In the genomic region with DNA sequence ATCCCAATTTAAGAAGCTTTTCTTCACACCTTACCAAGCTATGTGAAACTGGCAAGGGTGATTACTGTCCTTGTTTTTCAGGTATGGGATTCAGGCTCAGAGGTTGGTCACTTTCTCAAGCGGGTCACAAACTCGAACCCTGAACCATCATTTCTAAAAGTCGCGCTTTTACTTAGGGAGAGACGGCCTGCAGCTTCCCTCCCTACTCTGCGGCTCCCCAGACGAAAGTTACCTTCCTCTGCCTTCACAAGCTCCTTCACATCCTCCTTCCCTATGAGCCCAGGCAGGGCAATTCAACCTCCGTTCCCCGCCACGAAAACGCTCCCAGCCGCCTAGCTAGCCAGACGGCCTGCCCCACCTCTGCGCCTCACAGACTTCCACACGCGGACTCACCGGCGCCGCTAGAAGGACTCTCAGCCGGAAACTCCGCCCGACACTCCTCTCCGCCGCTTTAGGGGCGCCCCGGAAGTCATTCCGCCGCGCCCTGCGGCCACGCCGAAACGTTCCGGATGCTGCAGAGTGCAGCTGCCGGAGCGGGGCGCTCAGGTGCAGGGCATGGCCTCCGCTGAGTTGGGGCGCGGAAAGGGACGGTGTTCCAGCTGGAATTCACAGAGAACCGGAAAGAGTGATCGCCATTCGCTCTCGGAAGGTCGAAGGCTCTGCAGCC, we compare ENCODE assay signal across 8 cellular contexts. TPM values are rescaled to one million over a fixed set of nuclear protein-coding genes. Genes with fewer than 3 reads are reported as not detected.
A peak's percentile ranks its signal among the peaks of the same experiment; 100 is the strongest.
DNase-seq lines count a peak whose midpoint lies in the region; ATAC-seq, FAIRE-seq and TF ChIP-seq lines count a peak whose summit lies in the region.
"Not testable (repeated sequence)": the region's sequence is repeated elsewhere in the genome, so short reads cannot be mapped to it uniquely, and the experiment has no call there.

Gene GTF2H2, minus strand, starts transcription at position 415 of the 667 bp plus-strand sequence. CDS start 4,913 bp downstream, outside the sequence.

- H3K9me3 ChIP-seq in H9 (ENCODE audit: control insufficient read depth, low read depth, low read length); SK-N-SH; mammary epithelial cell (replicated peaks; ENCODE audit: insufficient read depth, low read length); keratinocyte (ENCODE audit: control insufficient read depth, low read depth, low read length): not testable (repeated sequence)

- not testable (repeated sequence) for H3K4ac ChIP-seq in H9 (ENCODE audit: low read depth, low read length)

- H3K23me2 ChIP-seq in H9 (ENCODE audit: insufficient read length, low read depth, low read length, poor library complexity, severe bottlenecking): not testable (repeated sequence)

- not testable (repeated sequence) for H2AK5ac ChIP-seq in H9 (ENCODE audit: insufficient read length, low read length)

- H4K91ac ChIP-seq in H9 (ENCODE audit: insufficient read length, low read depth, low read length): not testable (repeated sequence)

- not testable (repeated sequence) for TF ChIP-seq CTCF in H9 (conservative IDR thresholded peaks at IDR 0.05); SK-N-SH (IDR thresholded peaks at IDR 0.05); mammary epithelial cell (conservative IDR thresholded peaks at IDR 0.05 in 1 of 2, IDR thresholded peaks at IDR 0.05 in 1 of 2; ENCODE audit: extremely low read depth in 1 of 2, insufficient read depth in 1 of 2, low read depth in 1 of 2, low read length in 2 of 2); keratinocyte (optimal IDR thresholded peaks at IDR 0.05 in 1 of 3, IDR thresholded peaks at IDR 0.05 in 1 of 3, conservative IDR thresholded peaks at IDR 0.05 in 1 of 3; ENCODE audit: extremely low read depth in 1 of 3, insufficient read depth in 2 of 3, low read length in 3 of 3)

- not testable (repeated sequence) for H3K36me3 ChIP-seq in SK-N-SH (replicated peaks in 1 of 2; ENCODE audit: control insufficient read depth in 1 of 2, insufficient read depth in 2 of 2, low read length in 1 of 2); mammary epithelial cell (ENCODE audit: insufficient read depth, low read length); keratinocyte (ENCODE audit: control insufficient read depth in 2 of 2, extremely low read depth in 1 of 2, insufficient read depth in 2 of 2, low read length in 2 of 2)

- ATAC-seq in GM19035 (IDR thresholded peaks at IDR 0.05; ENCODE audit: unreplicated experiment) (peak; percentile 94), HG03175 (IDR thresholded peaks at IDR 0.05; ENCODE audit: unreplicated experiment) (peak; percentile 99)

- H3K18ac ChIP-seq in H9 (ENCODE audit: insufficient read length, low read depth, low read length): not testable (repeated sequence)

- POLR2A ChIA-PET in SK-N-SH (lab: Yijun Ruan, JAX): not testable (repeated sequence)

- not testable (repeated sequence) for H3K9me2 ChIP-seq in SK-N-SH

- H3K23ac ChIP-seq in H9 (ENCODE audit: insufficient read length, low read depth, low read length): not testable (repeated sequence)

- H3K36me3 Mint-ChIP-seq in H9 (ENCODE audit: insufficient read depth in 1 of 3, low read depth in 3 of 3): not testable (repeated sequence)

- intact Hi-C loops in mammary epithelial cell (cut with micrococcal nuclease): not testable (repeated sequence)

- H3K14ac ChIP-seq in H9 (ENCODE audit: insufficient read depth, low read length): not testable (repeated sequence)

- not testable (repeated sequence) for TF ChIP-seq EP300 in SK-N-SH (IDR thresholded peaks at IDR 0.05; ENCODE audit: borderline replicate concordance in 1 of 2, low read depth in 1 of 2, low read length in 1 of 2)

- WGBS in H9 (ENCODE audit: extremely low coverage, insufficient read length, low lambda C conversion rate): no CpG with 5 or more reads among the region's 46 CpGs
- no CpG with 5 or more reads among the region's 46 CpGs for WGBS in SK-N-SH (ENCODE audit: low lambda C conversion rate)
- no CpG with 5 or more reads among the region's 46 CpGs for WGBS in mammary epithelial cell (ENCODE audit: low coverage, missing lambda C conversion rate)

- H2BK20ac ChIP-seq in H9 (ENCODE audit: low read depth, low read length, poor library complexity, severe bottlenecking): not testable (repeated sequence)

- not testable (repeated sequence) for H3K27ac Mint-ChIP-seq in H9

- H4K20me1 ChIP-seq in H9 (ENCODE audit: control insufficient read depth, insufficient read depth, insufficient read length); SK-N-SH (ENCODE audit: insufficient read depth); mammary epithelial cell (ENCODE audit: insufficient read depth, low read length); keratinocyte (ENCODE audit: control insufficient read depth, extremely low read depth, insufficient read depth, low read length): not testable (repeated sequence)

- H4K8ac ChIP-seq in H9 (replicated peaks; ENCODE audit: insufficient read length, low read depth, low read length): not testable (repeated sequence)

- not testable (repeated sequence) for H3K4me3 ChIP-seq in SK-N-SH (ENCODE audit: low read depth in 2 of 2, low read length in 1 of 2); mammary epithelial cell (replicated peaks in 1 of 3; ENCODE audit: insufficient read depth in 1 of 3, low read depth in 2 of 3, low read length in 3 of 3); keratinocyte (ENCODE audit: control insufficient read depth in 2 of 3, extremely low read depth in 1 of 3, insufficient read depth in 2 of 3, low read depth in 1 of 3, low read length in 3 of 3)

- H3K27me3 Mint-ChIP-seq in H9 (ENCODE audit: low read depth): not testable (repeated sequence)

- not testable (repeated sequence) for H4K5ac ChIP-seq in H9 (ENCODE audit: insufficient read length, low read depth, low read length)

- H3K9ac ChIP-seq in H9 (ENCODE audit: extremely low read depth, insufficient read length, low read length); SK-N-SH; mammary epithelial cell (ENCODE audit: insufficient read depth, low read length); keratinocyte (ENCODE audit: control insufficient read depth, extremely low read depth, insufficient read depth, low read length): not testable (repeated sequence)

- not testable (repeated sequence) for H3K56ac ChIP-seq in H9 (ENCODE audit: insufficient read length, low read depth, low read length)

- not testable (repeated sequence) for H3F3A ChIP-seq in SK-N-SH (replicated peaks; ENCODE audit: insufficient read depth)

- not testable (repeated sequence) for H3K4me1 Mint-ChIP-seq in H9

- not testable (repeated sequence) for H3K4me1 ChIP-seq in H9 (ENCODE audit: insufficient read depth, low read length); SK-N-SH (ENCODE audit: control insufficient read depth in 1 of 2, insufficient read depth in 2 of 2, low read depth in 1 of 2, low read length in 1 of 2); mammary epithelial cell (ENCODE audit: insufficient read depth, low read length); keratinocyte (ENCODE audit: control insufficient read depth, extremely low read depth, insufficient read depth, low read length)

- H3K9me1 ChIP-seq in keratinocyte (ENCODE audit: control insufficient read depth, extremely low read depth, insufficient read depth, low read length): not testable (repeated sequence)

- H3K27ac ChIP-seq in H9 (ENCODE audit: insufficient read length, low read depth, low read length); SK-N-SH (ENCODE audit: low read depth in 2 of 2, low read length in 1 of 2); mammary epithelial cell (ENCODE audit: insufficient read depth, low read depth, low read length); keratinocyte (ENCODE audit: control insufficient read depth, insufficient read depth, low read length): not testable (repeated sequence)

- in situ Hi-C loops in mammary epithelial cell (cut with MboI; ENCODE audit: low sequenced_read_pairs in 2 of 2): not testable (repeated sequence)

- H2AFZ ChIP-seq in H9 (ENCODE audit: low read length); SK-N-SH (ENCODE audit: low read depth); mammary epithelial cell (ENCODE audit: low read depth, low read length); keratinocyte (ENCODE audit: control insufficient read depth, low read length): not testable (repeated sequence)

- H3K27me3 ChIP-seq in H9 (ENCODE audit: insufficient read depth, low read length); SK-N-SH (ENCODE audit: insufficient read depth); mammary epithelial cell (ENCODE audit: insufficient read depth, low read length); keratinocyte (ENCODE audit: control insufficient read depth, extremely low read depth, insufficient read depth, low read length): not testable (repeated sequence)

- CTCF ChIA-PET in SK-N-SH (lab: Yijun Ruan, JAX); mammary epithelial cell (lab: Charles Lee; ENCODE audit: low non-redundant PET): not testable (repeated sequence)

- dilution Hi-C loops in mammary epithelial cell (cut with HindIII; ENCODE audit: low sequenced_read_pairs); keratinocyte (cut with MboI; ENCODE audit: extremely low pct_ligation_motif_present, low sequenced_read_pairs): not testable (repeated sequence)

- not testable (repeated sequence) for H3K79me1 ChIP-seq in H9 (ENCODE audit: insufficient read depth, low read depth, low read length, poor library complexity, severe bottlenecking)

- not testable (repeated sequence) for H3K9me3 Mint-ChIP-seq in H9

- H2BK12ac ChIP-seq in H9 (ENCODE audit: insufficient read length, low read depth, low read length): not testable (repeated sequence)

- not testable (repeated sequence) for BruUV-seq in mammary epithelial cell (replicated peaks; lab: Mats Ljungman, UMichigan)

- not testable (repeated sequence) for FAIRE-seq in keratinocyte (lab: Jason Lieb, UNC)

- not testable (repeated sequence) for H3K4me3 Mint-ChIP-seq in H9

- not testable (repeated sequence) for H3K4me2 ChIP-seq in H9 (ENCODE audit: insufficient read depth, insufficient read length, low read length); SK-N-SH; mammary epithelial cell (ENCODE audit: insufficient read depth, low read depth, low read length); keratinocyte (ENCODE audit: control insufficient read depth, extremely low read depth, insufficient read depth, low read depth, low read length)

- DNase-seq in A172 (ENCODE audit: low spot score); H9; SK-N-SH; mammary epithelial cell; keratinocyte (ENCODE audit: low read depth, low spot score); renal cortical epithelial cell (ENCODE audit: low read depth): not testable (repeated sequence)

- not testable (repeated sequence) for TF ChIP-seq RAD21 in SK-N-SH (IDR thresholded peaks at IDR 0.05; ENCODE audit: low read length)

- not testable (repeated sequence) for H3K79me2 ChIP-seq in H9 (ENCODE audit: insufficient read depth, low read length); SK-N-SH (ENCODE audit: insufficient read depth); mammary epithelial cell (ENCODE audit: insufficient read depth, low read length); keratinocyte (ENCODE audit: control insufficient read depth, insufficient read depth, low read length)

- H2BK120ac ChIP-seq in H9 (ENCODE audit: low read depth, low read length, poor library complexity, severe bottlenecking): not testable (repeated sequence)

- H2BK5ac ChIP-seq in H9 (ENCODE audit: insufficient read length, low read length): not testable (repeated sequence)

- H2BK15ac ChIP-seq in H9 (ENCODE audit: low read depth, low read length): not testable (repeated sequence)

- H3T11ph ChIP-seq in H9 (ENCODE audit: low read length): not testable (repeated sequence)

RNA-seq across cellular contexts. Expression of gene GTF2H2, which starts in this region (rescaled TPM):
- 60.1 and 79.0 TPM in 2 replicates for total RNA-seq in A172 (2014; rRNA removed; shearing (Covaris generic))
- total RNA-seq in H9 (2021) (45.1 and 51.8 TPM in 2 replicates), mammary epithelial cell (10 to 100 TPM; 12.0 to 44.3 TPM), renal cortical epithelial cell (41.8 and 42.2 TPM in 2 replicates)
- polyA plus RNA-seq in SK-N-SH (2012; rRNA removed) (11.0 and 11.5 TPM in 2 replicates), mammary epithelial cell (8.4 TPM), keratinocyte (14.0 to 28.7 TPM (median 15.6 TPM) in 3 replicates)
- polyA plus RNA-seq in SK-N-SH (2012; cell fraction: cytosol; rRNA removed): 15.3 and 24.5 TPM in 2 replicates
- polyA plus RNA-seq in SK-N-SH (2012; cell fraction: nucleus; rRNA removed): 7.1 and 12.7 TPM in 2 replicates
- polyA minus RNA-seq in mammary epithelial cell (20.9 TPM), keratinocyte (10.4 to 18.1 TPM (median 14.0 TPM) in 3 replicates)
- polyA plus RNA-seq in keratinocyte (2011; ENCODE audit: low read depth): 7.1 TPM
- polyA plus RNA-seq in keratinocyte (2011; cell fraction: cytosol; rRNA removed): 8.1 and 16.2 TPM in 2 replicates
- polyA plus RNA-seq in keratinocyte (2011; cell fraction: nucleus; rRNA removed): 17.5 and 22.7 TPM in 2 replicates
- polyA plus RNA-seq in keratinocyte (2012; ENCODE audit: low replicate concordance): 7.0 and 17.1 TPM in 2 replicates
- polyA minus RNA-seq in keratinocyte (2011; cell fraction: cytosol; rRNA and poly(A)+ RNA removed): 11.9 TPM
- 8.2 and 20.4 TPM in 2 replicates for polyA minus RNA-seq in keratinocyte (2011; cell fraction: nucleus; rRNA and poly(A)+ RNA removed)
